Comparison of ENCODE assay signal across 21 cellular contexts in the genomic region with DNA sequence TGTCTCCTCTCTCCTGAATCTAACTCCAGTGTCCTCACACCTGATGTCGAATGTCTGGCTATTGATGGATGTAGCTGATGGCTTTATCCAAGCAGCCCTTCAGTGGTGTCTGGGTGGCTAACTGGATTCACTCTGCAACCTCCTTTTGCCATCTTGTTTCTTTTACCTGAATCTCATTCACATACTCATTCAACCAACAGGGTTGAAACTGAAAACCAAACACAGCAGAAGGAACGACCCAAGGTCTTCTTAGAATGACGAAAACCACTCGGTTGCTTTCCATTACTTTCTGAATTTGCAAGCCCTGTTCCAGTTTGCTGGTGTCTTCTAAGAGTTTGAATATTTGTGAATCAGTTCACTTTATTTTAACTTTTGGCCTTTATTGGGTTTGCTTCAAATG.
"Had no signal": no experiment of that assay in that cellular context is flagged by ENCODE, and none has a peak within 500 bp of the region (broad histone marks: within the 10 kb centered on the region; RNA-seq: fewer than 3 reads in every experiment).

No MANE protein-coding gene starts in this region.

- H3K9ac ChIP-seq: neural progenitor cell had no signal

- H3K4me2 ChIP-seq: neural progenitor cell had no signal

- H3K4me1 ChIP-seq: foreskin keratinocyte, neural progenitor cell, right lobe of liver, suprapubic skin, tibial artery had no signal

- DNase-seq: dermis blood vessel endothelial cell; effector CD4-positive, alpha-beta T cell; endodermal cell; erythroblast; heart left ventricle; hypothalamus; kidney glomerular epithelial cell; mucosa of descending colon; natural killer cell; nucleus accumbens; ovary; retina; right lobe of liver; stimulated activated CD4-positive, alpha-beta T cell treated with anti-CD3 and anti-CD28 coated beads, Interleukin-4, amount 100 ng/mL, for 1 hour; stimulated activated CD8-positive, alpha-beta memory T cell treated with anti-CD3 and anti-CD28 coated beads, Interleukin-4, amount 100 ng/mL, for 48 hours; stimulated activated naive CD8-positive, alpha-beta T cell treated with anti-CD3 and anti-CD28 coated beads, Interleukin-15, Interleukin-2, amounts not matched to agents 100 U/mL and 50 U/mL, for 24 hours; tibial artery had no signal

- H3K36me3 ChIP-seq: heart left ventricle, neural progenitor cell, ovary, right lobe of liver, suprapubic skin, tibial artery had no signal

- H3K27ac ChIP-seq: foreskin keratinocyte, heart left ventricle, neural progenitor cell, right lobe of liver, suprapubic skin, tibial artery had no signal

- ATAC-seq: foreskin keratinocyte; heart left ventricle; natural killer cell; right lobe of liver; stimulated activated effector memory CD8-positive, alpha-beta T cell treated with anti-CD3 and anti-CD28 coated beads, Interleukin-12 subunit alpha, Interleukin-12 subunit beta, amount 100 ng/mL, for 72 hours; stimulated activated naive CD8-positive, alpha-beta T cell treated with anti-CD3 and anti-CD28 coated beads, Interleukin-15, Interleukin-2, amounts not matched to agents 100 U/mL and 50 U/mL, for 24 hours had no signal

- H3K4me3 ChIP-seq: heart left ventricle, mucosa of descending colon, neural progenitor cell, ovary, right lobe of liver, suprapubic skin, tibial artery had no signal

- H3K27me3 ChIP-seq: foreskin keratinocyte, heart left ventricle, neural progenitor cell, ovary, right lobe of liver, suprapubic skin, tibial artery had no signal

- H2AFZ ChIP-seq: neural progenitor cell had no signal

- H3K9me3 ChIP-seq: mucosa of descending colon, ovary, right lobe of liver, suprapubic skin, tibial artery had no signal
